ENCODE assay signal across 7 cellular contexts in genomic region chr5:179559280-179560252, GRCh38. TPM values are rescaled to one million over a fixed set of nuclear protein-coding genes. Genes with fewer than 3 reads are reported as not detected.
DNase-seq lines count a peak whose midpoint lies in the region; ATAC-seq, FAIRE-seq and TF ChIP-seq lines count a peak whose summit lies in the region.

No MANE protein-coding gene starts in this region.

- peak; percentile 99 for DNase-seq in NCI-H460 (ENCODE audit: extremely low read depth, low read depth)
- DNase-seq in activated CD8-positive, alpha-beta memory T cell treated with anti-CD3 and anti-CD28 coated beads, Interleukin-2, amount 10 ng/mL, durations not matched to agents 7 days and 5 days = peak; percentile 95
- DNase-seq in H1 (ENCODE audit: low read depth in 1 of 2, low spot score in 2 of 2) = peak; percentile 91 to 95
- peak; percentile 59 to 87 for DNase-seq in memory B cell (ENCODE audit: low spot score in 2 of 2)
- DNase-seq in stimulated activated CD4-positive, alpha-beta T cell treated with anti-CD3 and anti-CD28 coated beads, TNF-alpha, amount 100 ng/mL, for 48 hours (ENCODE audit: low read depth in 3 of 3) = peak; percentile 75 to 91 (median 76)

- peak overlapping the region; percentile 81 for H3K27ac Mint-ChIP-seq in activated CD8-positive, alpha-beta memory T cell treated with anti-CD3 and anti-CD28 coated beads, Interleukin-2, amount 10 ng/mL, durations not matched to agents 7 days and 5 days
- H3K27ac Mint-ChIP-seq in memory B cell = peak overlapping the region; percentile 92

- H3K79me1 ChIP-seq in H1 (ENCODE audit: low read depth, low read length) = peaks cover 2% of the 10 kb centered on the region

- peaks cover 0 to 2% of the 10 kb centered on the region in 2 experiments for H4K20me1 ChIP-seq in H1 (replicated peaks in 1 of 2; ENCODE audit: control insufficient read depth in 1 of 2, insufficient read depth in 2 of 2, low read length in 2 of 2)

- peak overlapping the region; percentile 37; the same call in 1 of the 2 replicates for H2AFZ ChIP-seq in H1 (ENCODE audit: low read length)

- no peak overlapping the region for H2BK20ac ChIP-seq in H1 (ENCODE audit: low read length)

- peaks cover 12% of the 10 kb centered on the region for H3K4me1 Mint-ChIP-seq in activated CD8-positive, alpha-beta memory T cell treated with anti-CD3 and anti-CD28 coated beads, Interleukin-2, amount 10 ng/mL, durations not matched to agents 7 days and 5 days
- peaks cover 8% of the 10 kb centered on the region for H3K4me1 Mint-ChIP-seq in memory B cell

- peak overlapping the region; percentile 77 for H3K4me3 Mint-ChIP-seq in activated CD8-positive, alpha-beta memory T cell treated with anti-CD3 and anti-CD28 coated beads, Interleukin-2, amount 10 ng/mL, durations not matched to agents 7 days and 5 days
- peak overlapping the region; percentile 96 for H3K4me3 Mint-ChIP-seq in memory B cell

- H3K23ac ChIP-seq in H1 (ENCODE audit: insufficient read length) = no peak overlapping the region

- peak overlapping the region; percentile 91 for H4K8ac ChIP-seq in H1 (ENCODE audit: extremely low read depth, insufficient read depth, low read length)

- H3K14ac ChIP-seq in H1 (ENCODE audit: insufficient read length) = peak overlapping the region; percentile 25

- peak overlapping the region; percentile 73 for H4K5ac ChIP-seq in H1 (ENCODE audit: insufficient read length, low read depth, low read length)

- POLR2A ChIA-PET in H1 (lab: Charles Lee; ENCODE audit: partially characterized antibody) = interaction anchor here (0.6 to 5.8 kb wide), 18 partner anchors 9 to 122 kb away, joined by 3 to 41 read pairs (median 6); partner anchors contain the start of genes HNRNPH1 and RUFY1

- H3K4me1 ChIP-seq in H1 (replicated peaks in 1 of 4; ENCODE audit: control insufficient read depth in 3 of 4, insufficient read depth in 4 of 4, low read length in 3 of 4) = peaks cover 0 to 5% (median 3%) of the 10 kb centered on the region in 4 experiments; a peak in 5 of 7 replicates

- H3K4me3 ChIP-seq in H1 (ENCODE audit: extremely low read depth in 1 of 4, insufficient read depth in 2 of 4, low read depth in 3 of 4, low read length in 4 of 4) = peak overlapping the region; percentile 66 to 84 (median 80)

- CTCF ChIA-PET in activated CD8-positive, alpha-beta memory T cell treated with anti-CD3 and anti-CD28 coated beads, Interleukin-2, amount 10 ng/mL, durations not matched to agents 7 days and 5 days (lab: Charles Lee) = interaction anchor here (1.2 to 1.5 kb wide), 3 partner anchors 9 to 65 kb away, joined by 3 to 6 read pairs (median 5); partner anchors contain the start of gene RUFY1
- CTCF ChIA-PET in H1 (lab: Charles Lee; ENCODE audit: partially characterized antibody) = interaction anchor here (1.1 to 1.7 kb wide), 3 partner anchors 10 to 71 kb away, joined by 3 to 7 read pairs (median 4); no protein-coding TSS in a partner anchor

- 0 out of 2 replicates have a peak overlapping the region, but pooled peaks have one; percentile 3 for H2AK5ac ChIP-seq in H1 (ENCODE audit: low read depth, low read length)

- H3K27me3 Mint-ChIP-seq in activated CD8-positive, alpha-beta memory T cell treated with anti-CD3 and anti-CD28 coated beads, Interleukin-2, amount 10 ng/mL, durations not matched to agents 7 days and 5 days = no peaks in the 10 kb centered on the region
- H3K27me3 Mint-ChIP-seq in memory B cell = no peaks in the 10 kb centered on the region

- H3K9ac ChIP-seq in H1 (replicated peaks in 1 of 4; ENCODE audit: extremely low read depth in 1 of 4, low read depth in 3 of 4, low read length in 3 of 4) = peak overlapping the region in 3 of 4 experiments; percentile 93 to 98 (median 96); a peak in 6 of 7 replicates

- WGBS in H1 (ENCODE audit: extremely low coverage in 1 of 2, insufficient coverage in 1 of 2, insufficient read length in 1 of 2, insufficient replicate concordance in 2 of 2, low coverage in 1 of 2, low lambda C conversion rate in 2 of 2, missing lambda C conversion rate in 1 of 2), 2 experiments = 8% methylated on average over 52 of the region's 52 CpGs; no CpG with 5 or more reads in 1 of the 2 experiments

- H3K4ac ChIP-seq in H1 (replicated peaks; ENCODE audit: insufficient read length, low read depth, low read length) = peak overlapping the region; percentile 55

- TF ChIP-seq CTCF in H1 (IDR thresholded peaks at IDR 0.05; ENCODE audit: control extremely low read depth in 1 of 3, insufficient read depth in 1 of 3, low read depth in 1 of 3, low read length in 3 of 3) = no peak

- H3K18ac ChIP-seq in H1 (ENCODE audit: extremely low read depth, low read length) = peak overlapping the region; percentile 98

- peak overlapping the region; percentile 13 for H3K56ac ChIP-seq in H1 (replicated peaks; ENCODE audit: insufficient read length, low read depth, low read length)

- TF ChIP-seq POLR2A in GM18526 (IDR thresholded peaks at IDR 0.05; ENCODE audit: extremely low read depth, insufficient read length) (peak; percentile 97), H1 (IDR thresholded peaks at IDR 0.05; ENCODE audit: control extremely low read depth in 1 of 2, low read depth in 2 of 2, low read length in 2 of 2) (peak; percentile 98)

- no peak for TF ChIP-seq EP300 in H1 (IDR thresholded peaks at IDR 0.05; ENCODE audit: borderline replicate concordance in 1 of 2, low read depth in 2 of 2, low read length in 2 of 2)

- peak overlapping the region; percentile 97 for H3K27ac ChIP-seq in H1 (ENCODE audit: low read depth, low read length)

- H3K9me3 ChIP-seq in H1 (ENCODE audit: insufficient read depth in 2 of 2, low read depth in 1 of 2, low read length in 1 of 2) = no peaks in the 10 kb centered on the region

- peak; percentile 78 for FAIRE-seq in H1 (lab: Jason Lieb, UNC)

- H3K36me3 Mint-ChIP-seq in activated CD8-positive, alpha-beta memory T cell treated with anti-CD3 and anti-CD28 coated beads, Interleukin-2, amount 10 ng/mL, durations not matched to agents 7 days and 5 days = peaks cover 31% of the 10 kb centered on the region
- H3K36me3 Mint-ChIP-seq in memory B cell = peaks cover 8% of the 10 kb centered on the region

- peak overlapping the region; percentile 45 for H4K91ac ChIP-seq in H1 (replicated peaks; ENCODE audit: insufficient read length, low read length)

- H2BK15ac ChIP-seq in H1 (ENCODE audit: low read length) = 0 out of 2 replicates have a peak overlapping the region, but pooled peaks have one; percentile 46

- TF ChIP-seq RAD21 in H1 (IDR thresholded peaks at IDR 0.05 in 1 of 2, conservative IDR thresholded peaks at IDR 0.05 in 1 of 2; ENCODE audit: low read depth in 2 of 2, low read length in 2 of 2) = no peak

- H2BK120ac ChIP-seq in H1 (replicated peaks; ENCODE audit: low read depth, low read length) = peak overlapping the region; percentile 4

- peaks cover 0 to 32% (median 16%) of the 10 kb centered on the region in 4 experiments; a peak in 7 of 8 replicates for H3K36me3 ChIP-seq in H1 (ENCODE audit: control insufficient read depth in 2 of 4, insufficient read depth in 4 of 4, low read length in 3 of 4)

- peak overlapping the region; percentile 95 for H2BK5ac ChIP-seq in H1 (ENCODE audit: low read depth, low read length)

- H2BK12ac ChIP-seq in H1 (ENCODE audit: low read depth, low read length) = peak overlapping the region; percentile 91; the same call in 1 of the 2 replicates

- H3K27me3 ChIP-seq in H1 (replicated peaks in 1 of 4; ENCODE audit: control insufficient read depth in 3 of 4, extremely low read depth in 1 of 4, insufficient read depth in 3 of 4, low read length in 3 of 4) = no peaks in the 10 kb centered on the region

- H3K23me2 ChIP-seq in H1 (ENCODE audit: low read depth, low read length) = 0 out of 2 replicates have a peak, but pooled peaks cover 3% of the 10 kb centered on the region

- H3K4me2 ChIP-seq in H1 (ENCODE audit: insufficient read depth in 1 of 2, low read depth in 2 of 2, low read length in 2 of 2) = peak overlapping the region; percentile 92 to 95

- ATAC-seq in HG03066 (IDR thresholded peaks at IDR 0.05; ENCODE audit: low read depth, unreplicated experiment) (peak; percentile 97), memory B cell (ENCODE audit: low read depth) (peak; percentile 99)
- peak; percentile 100 for ATAC-seq in activated CD8-positive, alpha-beta memory T cell treated with anti-CD3 and anti-CD28 coated beads, Interleukin-2, amount 10 ng/mL, durations not matched to agents 7 days and 5 days

- peaks cover 0 to 43% of the 10 kb centered on the region in 2 experiments; a peak in 3 of 4 replicates for H3K79me2 ChIP-seq in H1 (ENCODE audit: control insufficient read depth in 1 of 2, insufficient read depth in 2 of 2, low read length in 2 of 2)

- H3K9me3 Mint-ChIP-seq in activated CD8-positive, alpha-beta memory T cell treated with anti-CD3 and anti-CD28 coated beads, Interleukin-2, amount 10 ng/mL, durations not matched to agents 7 days and 5 days (ENCODE audit: low read depth) = no peaks in the 10 kb centered on the region
- no peaks in the 10 kb centered on the region for H3K9me3 Mint-ChIP-seq in memory B cell

TF ChIP-seq in H1, 55 proteins besides CTCF, POLR2A, EP300 and RAD21 (continues in another document):
- no peak for TF ChIP-seq RNF2 (IDR thresholded peaks at IDR 0.05; ENCODE audit: borderline replicate concordance, low read depth, low read length, missing control alignments, poor library complexity, severe bottlenecking)
- no peak for TF ChIP-seq MAFK (IDR thresholded peaks at IDR 0.05; ENCODE audit: low read depth, low read length)
- TF ChIP-seq CBX5 (IDR thresholded peaks at IDR 0.05; ENCODE audit: low read depth, low read length) = no peak
- TF ChIP-seq SAP30 (IDR thresholded peaks at IDR 0.05; ENCODE audit: insufficient read depth, insufficient replicate concordance, low read length) = peak; percentile 16

RNA-seq across cellular contexts. Expression of gene RUFY1, which starts 9.2 kb away (rescaled TPM):
- 38.0 and 39.2 TPM in 2 replicates for total RNA-seq in NCI-H460 (2014; rRNA removed; shearing (Covaris generic))
- polyA plus RNA-seq in NCI-H460 (2014; cell fraction: nucleus; rRNA removed) = 37.4 and 46.0 TPM in 2 replicates
- 10 to 100 TPM; 37.4 to 37.9 TPM for total RNA-seq in activated CD8-positive, alpha-beta memory T cell treated with anti-CD3 and anti-CD28 coated beads, Interleukin-2, amount 10 ng/mL, durations not matched to agents 7 days and 5 days
- total RNA-seq in H1 (2021; fragmentation: NEBNext Ultra II Directional; extraction: Animal tissue kit (Norgen Biotek cat#: 25700)) = 29.5 and 31.2 TPM in 2 replicates
- 22.4 and 22.9 TPM in 2 replicates for polyA plus RNA-seq in H1 (2011; rRNA removed)
- polyA plus RNA-seq in H1 (2011; cell fraction: cytosol; rRNA removed) = 20.4 TPM
- 35.1 TPM for polyA plus RNA-seq in H1 (2011; cell fraction: nucleus; rRNA removed)
- 23.3 to 28.3 TPM (median 26.9 TPM) in 4 replicates for polyA plus RNA-seq in H1 (2012, experiment 1 of 2)
- 4.7 TPM for polyA plus RNA-seq in H1 (2012, experiment 2 of 2)
- 15.1 TPM for polyA plus RNA-seq in H1 (2013, experiment 1 of 2)
- 14.0 TPM for polyA plus RNA-seq in H1 (2013, experiment 2 of 2)
- polyA minus RNA-seq in H1 (2011; rRNA and poly(A)+ RNA removed) = 21.2 and 27.5 TPM in 2 replicates
- 28.9 TPM for polyA minus RNA-seq in H1 (2011; cell fraction: cytosol; rRNA and poly(A)+ RNA removed)
- 49.8 TPM for polyA minus RNA-seq in H1 (2011; cell fraction: nucleus; rRNA and poly(A)+ RNA removed)

Comparison
In these comparisons a context has a peak if more than half of its experiments do, and no peak if none do; other contexts are left out.
1. Peak in every context shown above with its lines: DNase-seq, ATAC-seq, H3K4me3 ChIP-seq and H3K27ac ChIP-seq.